Comparison of ENCODE assay signal across 32 cellular contexts in the genomic region with DNA sequence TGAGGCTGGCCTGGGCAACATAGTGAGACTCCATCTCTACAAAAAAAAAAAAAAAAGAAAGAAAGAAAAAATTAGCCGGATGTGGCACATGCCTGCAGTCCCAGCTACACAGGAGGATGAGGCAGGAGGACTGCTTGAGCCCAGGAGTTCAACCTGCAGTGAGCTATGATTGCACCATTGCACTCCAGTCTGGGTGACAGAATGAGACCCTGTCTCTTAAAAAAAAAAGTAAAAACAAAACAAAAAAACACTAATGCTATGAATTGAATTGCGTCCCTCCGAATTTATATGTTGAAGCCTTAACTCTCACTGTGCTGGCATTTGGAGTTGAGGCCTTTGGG. TPM values are rescaled to one million over a fixed set of nuclear protein-coding genes. Genes with fewer than 3 reads are reported as not detected.
"Had no signal": no experiment of that assay in that cellular context is flagged by ENCODE, and none has a peak within 500 bp of the region (broad histone marks: within the 10 kb centered on the region; RNA-seq: fewer than 3 reads in every experiment).

No MANE protein-coding gene starts in this region.

- H3K36me3 ChIP-seq: gastroesophageal sphincter, vagina had no signal

- H3K27ac ChIP-seq: epithelial cell of prostate, gastroesophageal sphincter, skin epidermis, vagina had no signal

- H3K4me1 Mint-ChIP-seq: activated CD4-positive, alpha-beta T cell treated with anti-CD3 and anti-CD28 coated beads for 36 hours; activated CD8-positive, alpha-beta memory T cell treated with anti-CD3 and anti-CD28 coated beads, Interleukin-2, amount 10 ng/mL, durations not matched to agents 7 days and 5 days; activated naive CD4-positive, alpha-beta T cell treated with anti-CD3 and anti-CD28 coated beads, Interleukin-2, amount 50 U/mL, for 24 hours; activated naive CD8-positive, alpha-beta T cell treated with anti-CD3 and anti-CD28 coated beads, Interleukin-2, amount 50 U/mL, for 24 hours; natural killer cell; stimulated activated naive CD8-positive, alpha-beta T cell treated with anti-CD3 and anti-CD28 coated beads, Interleukin-15, amount 100 ng/mL, for 72 hours had no signal

- H3K4me1 ChIP-seq: vagina had no signal

- DNase-seq: activated CD4-positive, alpha-beta T cell treated with anti-CD3 and anti-CD28 coated beads for 36 hours; activated CD4-positive, CD25-positive, alpha-beta regulatory T cell; activated CD8-positive, alpha-beta memory T cell treated with anti-CD3 and anti-CD28 coated beads, Interleukin-2, amount 10 ng/mL, durations not matched to agents 7 days and 5 days; activated CD8-positive, alpha-beta T cell treated with anti-CD3 and anti-CD28 coated beads, Interleukin-2, amount 10 ng/mL, durations not matched to agents 7 days and 5 days; activated naive CD8-positive, alpha-beta T cell treated with anti-CD3 and anti-CD28 coated beads, Interleukin-2, amount 50 U/mL, for 24 hours; activated T-cell treated with anti-CD3 and anti-CD28 coated beads, Interleukin-2, amount 50 U/mL, for 48 hours; amygdala; dermis blood vessel endothelial cell; effector CD4-positive, alpha-beta T cell; head of caudate nucleus; hippocampal formation; kidney; left colon; mammary epithelial cell; midbrain; natural killer cell; stimulated activated CD4-positive, alpha-beta T cell treated with anti-CD3 and anti-CD28 coated beads, Interleukin-12 subunit alpha, Interleukin-12 subunit beta, amount 100 ng/mL, for 4 hours; stimulated activated CD4-positive, alpha-beta T cell treated with anti-CD3 and anti-CD28 coated beads, Interleukin-4, amount 100 ng/mL, for 1 hour; stimulated activated naive CD8-positive, alpha-beta T cell treated with anti-CD3 and anti-CD28 coated beads, Interleukin-15, amount 100 ng/mL, for 72 hours; substantia nigra; T-helper 2 cell had no signal

- H3K27me3 Mint-ChIP-seq: activated naive CD4-positive, alpha-beta T cell treated with anti-CD3 and anti-CD28 coated beads, Interleukin-2, amount 50 U/mL, for 24 hours; activated naive CD8-positive, alpha-beta T cell treated with anti-CD3 and anti-CD28 coated beads, Interleukin-2, amount 50 U/mL, for 24 hours; stimulated activated naive CD8-positive, alpha-beta T cell treated with anti-CD3 and anti-CD28 coated beads, Interleukin-15, amount 100 ng/mL, for 72 hours; type B pancreatic cell had no signal

- H3K9me3 ChIP-seq: gastroesophageal sphincter, vagina had no signal

- ATAC-seq: activated CD4-positive, alpha-beta T cell treated with anti-CD3 and anti-CD28 coated beads for 36 hours; activated CD8-positive, alpha-beta memory T cell treated with anti-CD3 and anti-CD28 coated beads, Interleukin-2, amount 10 ng/mL, durations not matched to agents 7 days and 5 days; activated CD8-positive, alpha-beta T cell treated with anti-CD3 and anti-CD28 coated beads, Interleukin-2, amount 10 ng/mL, durations not matched to agents 7 days and 5 days; activated naive CD8-positive, alpha-beta T cell treated with anti-CD3 and anti-CD28 coated beads, Interleukin-2, amount 50 U/mL, for 24 hours; gastroesophageal sphincter; left colon; natural killer cell; sciatic nerve; stimulated activated naive CD8-positive, alpha-beta T cell treated with anti-CD3 and anti-CD28 coated beads, Interleukin-15, amount 100 ng/mL, for 72 hours had no signal

- H3K4me3 Mint-ChIP-seq: activated CD4-positive, alpha-beta T cell treated with anti-CD3 and anti-CD28 coated beads for 36 hours; activated CD8-positive, alpha-beta memory T cell treated with anti-CD3 and anti-CD28 coated beads, Interleukin-2, amount 10 ng/mL, durations not matched to agents 7 days and 5 days; activated CD8-positive, alpha-beta T cell treated with anti-CD3 and anti-CD28 coated beads, Interleukin-2, amount 10 ng/mL, durations not matched to agents 7 days and 5 days; activated naive CD4-positive, alpha-beta T cell treated with anti-CD3 and anti-CD28 coated beads, Interleukin-2, amount 50 U/mL, for 24 hours; activated naive CD8-positive, alpha-beta T cell treated with anti-CD3 and anti-CD28 coated beads, Interleukin-2, amount 50 U/mL, for 24 hours; natural killer cell; stimulated activated naive CD8-positive, alpha-beta T cell treated with anti-CD3 and anti-CD28 coated beads, Interleukin-15, amount 100 ng/mL, for 72 hours; type B pancreatic cell had no signal

- FAIRE-seq: bronchial epithelial cell, colon, kidney had no signal

- H3K36me3 Mint-ChIP-seq: activated CD8-positive, alpha-beta memory T cell treated with anti-CD3 and anti-CD28 coated beads, Interleukin-2, amount 10 ng/mL, durations not matched to agents 7 days and 5 days; activated naive CD4-positive, alpha-beta T cell treated with anti-CD3 and anti-CD28 coated beads, Interleukin-2, amount 50 U/mL, for 24 hours; natural killer cell; type B pancreatic cell had no signal

- H3K9me3 Mint-ChIP-seq: activated naive CD8-positive, alpha-beta T cell treated with anti-CD3 and anti-CD28 coated beads, Interleukin-2, amount 50 U/mL, for 24 hours; activated T-helper 2 cell treated with anti-CD3 and anti-CD28 coated beads, Interferon-gamma antibody, Interleukin-2, Interleukin-4, amounts not matched to agents 10 μg/mL and 5 μg/mL and 100 μg/mL, durations not matched to agents 14 hours and 24 hours and 36 hours; natural killer cell; type B pancreatic cell had no signal

- H3K27me3 ChIP-seq: gastroesophageal sphincter, vagina had no signal

- H3K4me3 ChIP-seq: gastroesophageal sphincter, skin epidermis, vagina had no signal

- H3K27ac Mint-ChIP-seq: activated CD4-positive, alpha-beta T cell treated with anti-CD3 and anti-CD28 coated beads for 36 hours; activated CD8-positive, alpha-beta memory T cell treated with anti-CD3 and anti-CD28 coated beads, Interleukin-2, amount 10 ng/mL, durations not matched to agents 7 days and 5 days; activated CD8-positive, alpha-beta T cell treated with anti-CD3 and anti-CD28 coated beads, Interleukin-2, amount 10 ng/mL, durations not matched to agents 7 days and 5 days; activated naive CD4-positive, alpha-beta T cell treated with anti-CD3 and anti-CD28 coated beads, Interleukin-2, amount 50 U/mL, for 24 hours; activated naive CD8-positive, alpha-beta T cell treated with anti-CD3 and anti-CD28 coated beads, Interleukin-2, amount 50 U/mL, for 24 hours; activated T-helper 2 cell treated with anti-CD3 and anti-CD28 coated beads, Interferon-gamma antibody, Interleukin-2, Interleukin-4, amounts not matched to agents 10 μg/mL and 5 μg/mL and 100 μg/mL, durations not matched to agents 14 hours and 24 hours and 36 hours; natural killer cell; stimulated activated naive CD8-positive, alpha-beta T cell treated with anti-CD3 and anti-CD28 coated beads, Interleukin-15, amount 100 ng/mL, for 72 hours; type B pancreatic cell had no signal

RNA-seq across cellular contexts. Expression of gene SLC38A11, which starts 19.9 kb away (rescaled TPM):
- total RNA-seq: activated CD4-positive, alpha-beta T cell treated with anti-CD3 and anti-CD28 coated beads for 36 hours; activated CD8-positive, alpha-beta memory T cell treated with anti-CD3 and anti-CD28 coated beads, Interleukin-2, amount 10 ng/mL, durations not matched to agents 7 days and 5 days; activated CD8-positive, alpha-beta T cell treated with anti-CD3 and anti-CD28 coated beads, Interleukin-2, amount 10 ng/mL, durations not matched to agents 7 days and 5 days; activated T-helper 2 cell treated with anti-CD3 and anti-CD28 coated beads, Interferon-gamma antibody, Interleukin-2, Interleukin-4, amounts not matched to agents 10 μg/mL and 5 μg/mL and 100 μg/mL, durations not matched to agents 14 hours and 24 hours and 36 hours; bronchial epithelial cell; dermis blood vessel endothelial cell; mammary epithelial cell; osteocyte had no signal
